In the genomic region with DNA sequence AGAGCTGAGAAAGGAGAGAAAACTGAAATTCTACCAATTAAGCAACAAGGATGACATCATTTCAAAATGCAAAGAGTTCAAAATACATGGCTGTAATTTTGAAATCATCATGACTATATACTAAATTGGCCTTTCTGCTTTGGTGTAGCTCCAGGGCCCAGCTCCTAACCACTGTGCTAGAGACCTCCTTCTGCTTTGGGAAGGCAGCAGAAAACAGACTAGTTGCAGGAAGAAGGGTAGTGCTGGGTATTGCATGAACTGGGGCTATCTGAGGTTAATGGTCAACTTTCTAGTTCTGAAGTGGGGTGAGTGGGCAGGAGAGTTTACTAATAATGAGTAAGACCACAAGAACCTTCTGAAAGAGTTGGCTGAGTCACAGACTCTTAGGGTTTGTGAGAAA, we compare ENCODE assay signal across 9 cellular contexts.
DNase-seq lines count a peak whose midpoint lies in the region; ATAC-seq, FAIRE-seq and TF ChIP-seq lines count a peak whose summit lies in the region.
"Had no signal": no experiment of that assay in that cellular context is flagged by ENCODE, and none has a peak within 500 bp of the region (broad histone marks: within the 10 kb centered on the region; RNA-seq: fewer than 3 reads in every experiment).

No MANE protein-coding gene starts in this region.

- no peak overlapping the region for H3K4me3 ChIP-seq in kidney epithelial cell (ENCODE audit: low read depth, low read length)
- H3K4me3 ChIP-seq in CD8-positive, alpha-beta T cell (ENCODE audit: low read depth, low read length) = no peak overlapping the region

- no peaks in the 10 kb centered on the region for H3K9me3 ChIP-seq in CD8-positive, alpha-beta T cell (ENCODE audit: low read length)

- no peak for FAIRE-seq in H54 (lab: Jason Lieb, UNC)

- CTCF ChIA-PET in CD8-positive, alpha-beta T cell (lab: Charles Lee) = no interaction called here

- H3K4me1 Mint-ChIP-seq in CD8-positive, alpha-beta T cell (ENCODE audit: low read depth) = peaks cover 5% of the 10 kb centered on the region

- POLR2A ChIA-PET in CD8-positive, alpha-beta T cell (lab: Charles Lee) = no interaction called here

- no peak overlapping the region for H3K27ac ChIP-seq in CD8-positive, alpha-beta T cell (ENCODE audit: low read depth, low read length)

- no peaks in the 10 kb centered on the region for H3K36me3 ChIP-seq in kidney epithelial cell (ENCODE audit: control insufficient read depth, insufficient read depth, low read length)
- no peaks in the 10 kb centered on the region for H3K36me3 ChIP-seq in CD8-positive, alpha-beta T cell (ENCODE audit: insufficient read depth, low read length)

- H3K27me3 Mint-ChIP-seq in CD8-positive, alpha-beta T cell (ENCODE audit: low read depth) = no peaks in the 10 kb centered on the region

- no peaks in the 10 kb centered on the region for H3K27me3 ChIP-seq in kidney epithelial cell (ENCODE audit: control insufficient read depth, insufficient read depth, low read length)
- no peaks in the 10 kb centered on the region for H3K27me3 ChIP-seq in CD8-positive, alpha-beta T cell (ENCODE audit: insufficient read depth, low read length)

- intact Hi-C loops in CD8-positive, alpha-beta T cell (cut with DNase I, micrococcal nuclease) = no loop called here

- peaks cover 2% of the 10 kb centered on the region for H3K36me3 Mint-ChIP-seq in CD8-positive, alpha-beta T cell

- peaks cover 4% of the 10 kb centered on the region for H3K9me3 Mint-ChIP-seq in CD8-positive, alpha-beta T cell

- TF ChIP-seq CTCF in kidney epithelial cell (IDR thresholded peaks at IDR 0.05; ENCODE audit: insufficient read depth, low read length, poor library complexity, severe bottlenecking) = no peak
- no peak for TF ChIP-seq CTCF in CD8-positive, alpha-beta T cell (IDR thresholded peaks at IDR 0.05)

- no peak for TF ChIP-seq POLR2A in H54 (IDR thresholded peaks at IDR 0.05; ENCODE audit: low read depth, low read length)

- H3K4me3 Mint-ChIP-seq in CD8-positive, alpha-beta T cell = no peak overlapping the region

- H3K4me1 ChIP-seq in CD8-positive, alpha-beta T cell (ENCODE audit: insufficient read depth, low read length) = peaks cover 7% of the 10 kb centered on the region

- H3K27ac Mint-ChIP-seq in CD8-positive, alpha-beta T cell = no peak overlapping the region

- peak; percentile 100 for ATAC-seq in GM18861 (IDR thresholded peaks at IDR 0.05; ENCODE audit: unreplicated experiment)
- peak; percentile 94 for ATAC-seq in GM21737 (IDR thresholded peaks at IDR 0.05; ENCODE audit: unreplicated experiment)
- peak; percentile 100 for ATAC-seq in HG03520 (IDR thresholded peaks at IDR 0.05; ENCODE audit: unreplicated experiment)
- ATAC-seq in CD8-positive, alpha-beta T cell = no peak

- DNase-seq in kidney epithelial cell (ENCODE audit: low read depth) (peak; percentile 81), SK-N-DZ (ENCODE audit: low spot score) (no peak), H54 (ENCODE audit: insufficient read length, low spot score) (no peak), SHP77 treated with DMSO at 0.1 percent for 48 hours (lab: John Stamatoyannopoulos, UW) (no peak)
- no peak for DNase-seq in CD8-positive, alpha-beta T cell
- DNase-seq: NCI-H146 had no signal
